Comparison of ENCODE assay signal across 17 cellular contexts in the genomic region with DNA sequence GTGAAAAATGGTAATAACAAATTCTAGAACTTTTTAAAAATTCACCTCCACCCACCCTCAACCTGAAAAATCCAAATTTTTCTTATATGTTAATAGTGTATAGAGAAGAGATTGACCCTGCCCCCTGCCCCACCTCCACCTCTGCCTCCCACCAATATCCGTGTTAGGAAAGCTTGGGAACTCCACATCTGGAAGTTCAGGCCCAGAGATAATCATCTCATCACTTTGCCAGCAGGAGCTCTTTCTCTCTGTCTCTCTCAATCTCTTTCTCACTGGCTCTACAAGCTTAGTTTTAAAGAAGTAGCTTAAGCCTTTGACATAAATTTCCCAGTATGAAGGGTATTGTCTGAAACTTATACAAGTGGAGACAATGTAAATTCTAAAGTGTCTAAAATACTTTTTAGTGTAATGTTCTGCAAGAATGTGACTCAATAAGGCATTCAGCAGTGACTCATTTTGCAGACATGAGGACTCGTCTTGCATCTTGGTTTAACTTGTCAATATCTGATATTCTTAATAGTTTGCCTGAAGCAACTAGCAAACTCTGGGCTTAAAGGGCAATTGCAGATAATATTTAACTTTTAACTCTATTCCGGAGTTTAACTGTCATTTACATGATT.
A peak's percentile ranks its signal among the peaks of the same experiment; 100 is the strongest.
DNase-seq lines count a peak whose midpoint lies in the region; ATAC-seq, FAIRE-seq and TF ChIP-seq lines count a peak whose summit lies in the region.
"Had no signal": no experiment of that assay in that cellular context is flagged by ENCODE, and none has a peak within 500 bp of the region (broad histone marks: within the 10 kb centered on the region; RNA-seq: fewer than 3 reads in every experiment).

No MANE protein-coding gene starts in this region.

- H3K27me3 Mint-ChIP-seq in astrocyte (ENCODE audit: low read depth, unreplicated experiment): no peaks in the 10 kb centered on the region
- H3K27me3 Mint-ChIP-seq: activated CD4-positive, alpha-beta T cell treated with anti-CD3 and anti-CD28 coated beads for 36 hours had no signal

- in situ Hi-C loops in HAP-1 (cut with MboI; ENCODE audit: low sequenced_read_pairs): no loop called here

- H2AFZ ChIP-seq in astrocyte (ENCODE audit: low read depth, low read length): no peak overlapping the region
- H2AFZ ChIP-seq: GM23338, PC-9 had no signal

- H3K4me2 ChIP-seq in astrocyte (ENCODE audit: low read length): peak overlapping the region; percentile 63
- H3K4me2 ChIP-seq: GM23338, PC-9 had no signal

- H3K9me3 ChIP-seq in HAP-1: no peaks in the 10 kb centered on the region
- no peaks in the 10 kb centered on the region for H3K9me3 ChIP-seq in astrocyte (ENCODE audit: insufficient read depth, low read depth, low read length)
- no peaks in the 10 kb centered on the region for H3K9me3 ChIP-seq in mucosa of descending colon
- H3K9me3 ChIP-seq: Caco-2, spleen had no signal

- intact Hi-C loops in mucosa of descending colon (cut with DNase I, micrococcal nuclease): no loop called here

- DNase-seq in HAP-1 (ENCODE audit: low spot score in 2 of 2) (peak; percentile 52 to 91), astrocyte (ENCODE audit: low read depth) (peak; percentile 78), foreskin fibroblast (peak; percentile 36 to 80), skeletal muscle cell (ENCODE audit: low read depth) (peak; percentile 62), mucosa of descending colon (no peak)
- DNase-seq: activated CD4-positive, alpha-beta T cell treated with anti-CD3 and anti-CD28 coated beads for 36 hours; activated T-cell treated with anti-CD3 and anti-CD28 coated beads, Interleukin-2, amount 50 U/mL, for 72 hours; aorta; Caco-2; islet precursor cell; PC-9; spleen had no signal

- FAIRE-seq in astrocyte (lab: Jason Lieb, UNC): peak; percentile 89

- H3K4me3 Mint-ChIP-seq in astrocyte (ENCODE audit: unreplicated experiment): peak overlapping the region; percentile 57
- H3K4me3 Mint-ChIP-seq: activated CD4-positive, alpha-beta T cell treated with anti-CD3 and anti-CD28 coated beads for 36 hours; activated T-cell treated with anti-CD3 and anti-CD28 coated beads, Interleukin-2, amount 50 U/mL, for 72 hours; GM23338; neural crest cell had no signal

- H3K27ac ChIP-seq in astrocyte (ENCODE audit: low read depth, low read length): peak overlapping the region; percentile 34
- H3K27ac ChIP-seq: HL-60, PC-9, spleen had no signal

- H3K36me3 Mint-ChIP-seq in astrocyte (ENCODE audit: low read depth, unreplicated experiment): no peaks in the 10 kb centered on the region

- H3K4me1 ChIP-seq in HAP-1 (peaks cover 12% of the 10 kb centered on the region), astrocyte (ENCODE audit: insufficient read depth, low read length) (peaks cover 12% of the 10 kb centered on the region), mucosa of descending colon (ENCODE audit: low read depth) (no peaks in the 10 kb centered on the region)
- H3K4me1 ChIP-seq: Caco-2, spleen had no signal

- H3K9me3 Mint-ChIP-seq in astrocyte (ENCODE audit: unreplicated experiment): no peaks in the 10 kb centered on the region
- H3K9me3 Mint-ChIP-seq: GM23338 had no signal

- no peaks in the 10 kb centered on the region for H3K36me3 ChIP-seq in HAP-1 (replicated peaks)
- no peaks in the 10 kb centered on the region for H3K36me3 ChIP-seq in astrocyte (ENCODE audit: insufficient read depth, low read length)
- no peaks in the 10 kb centered on the region for H3K36me3 ChIP-seq in mucosa of descending colon (ENCODE audit: low read depth)
- H3K36me3 ChIP-seq: spleen had no signal

- H3K79me2 ChIP-seq in astrocyte (ENCODE audit: insufficient read depth, low read length): no peaks in the 10 kb centered on the region

- peaks cover 36% of the 10 kb centered on the region for H3K4me1 Mint-ChIP-seq in astrocyte (ENCODE audit: low read depth, unreplicated experiment)
- H3K4me1 Mint-ChIP-seq: activated CD4-positive, alpha-beta T cell treated with anti-CD3 and anti-CD28 coated beads for 36 hours; neural crest cell had no signal

- no peak overlapping the region for H3K9ac ChIP-seq in astrocyte (ENCODE audit: low read length)

- H4K20me1 ChIP-seq in astrocyte (ENCODE audit: insufficient read depth, low read length): no peaks in the 10 kb centered on the region

- H3K27me3 ChIP-seq in HAP-1 (ENCODE audit: low read depth): no peaks in the 10 kb centered on the region
- no peaks in the 10 kb centered on the region for H3K27me3 ChIP-seq in astrocyte (ENCODE audit: insufficient read depth, low read length)
- H3K27me3 ChIP-seq: spleen had no signal

- no peak for TF ChIP-seq CTCF in astrocyte (IDR thresholded peaks at IDR 0.05; ENCODE audit: insufficient read depth, low read depth, low read length)
- no peak for TF ChIP-seq CTCF in foreskin fibroblast (IDR thresholded peaks at IDR 0.05; ENCODE audit: low read depth, low read length)
- TF ChIP-seq CTCF in mucosa of descending colon (IDR thresholded peaks at IDR 0.05): no peak

- H3K27ac Mint-ChIP-seq in astrocyte (ENCODE audit: unreplicated experiment): peak overlapping the region; percentile 98
- H3K27ac Mint-ChIP-seq: activated CD4-positive, alpha-beta T cell treated with anti-CD3 and anti-CD28 coated beads for 36 hours; activated T-cell treated with anti-CD3 and anti-CD28 coated beads, Interleukin-2, amount 50 U/mL, for 72 hours; GM23338 had no signal

- ATAC-seq in GM21723 (IDR thresholded peaks at IDR 0.05; ENCODE audit: unreplicated experiment) (no peak), mucosa of descending colon (no peak), GM18511 (IDR thresholded peaks at IDR 0.05; ENCODE audit: unreplicated experiment) (no peak)
- ATAC-seq: activated CD4-positive, alpha-beta T cell treated with anti-CD3 and anti-CD28 coated beads for 36 hours; activated T-cell treated with anti-CD3 and anti-CD28 coated beads, Interleukin-2, amount 50 U/mL, for 72 hours; GM23338 had no signal

- H3K4me3 ChIP-seq in HAP-1 (no peak overlapping the region), astrocyte (ENCODE audit: insufficient read depth, low read depth, low read length) (no peak overlapping the region), foreskin fibroblast (ENCODE audit: low read depth in 1 of 2, low read length in 2 of 2) (no peak overlapping the region), skeletal muscle cell (ENCODE audit: low read depth, low read length) (no peak overlapping the region), mucosa of descending colon (no peak overlapping the region)
- H3K4me3 ChIP-seq: GM23338, PC-9, spleen had no signal

Comparison
In these comparisons a context has a peak if more than half of its experiments do, and no peak if none do; other contexts are left out.
1. DNase-seq: peak in HAP-1 (2 of 2), astrocyte (single experiment), foreskin fibroblast (2 of 2) and skeletal muscle cell (single experiment); none in mucosa of descending colon (0 of 3).